ENCODE assay signal across 8 cellular contexts in genomic region chr4:158769175-158769831, GRCh38. TPM values are rescaled to one million over a fixed set of nuclear protein-coding genes. Genes with fewer than 3 reads are reported as not detected.
DNase-seq lines count a peak whose midpoint lies in the region; ATAC-seq and TF ChIP-seq lines count a peak whose summit lies in the region.

No MANE protein-coding gene starts in this region.

- peak overlapping the region; percentile 94 for H3K9ac ChIP-seq in skeletal muscle satellite cell (ENCODE audit: low read depth, low read length)

- peak overlapping the region; percentile 98 for H3K4me3 Mint-ChIP-seq in T-helper 17 cell

- no TSS peak for BruUV-seq in A673 (replicated peaks; lab: Mats Ljungman, UMichigan)

- no peaks in the 10 kb centered on the region for H3K9me3 ChIP-seq in A673 (ENCODE audit: low read depth, low read length, poor library complexity, severe bottlenecking)
- no peaks in the 10 kb centered on the region for H3K9me3 ChIP-seq in T-helper 17 cell (ENCODE audit: control insufficient read depth, low read length, poor library complexity, severe bottlenecking)
- H3K9me3 ChIP-seq in skeletal muscle satellite cell (replicated peaks; ENCODE audit: low read length): no peaks in the 10 kb centered on the region

- no peaks in the 10 kb centered on the region for H3K36me3 Mint-ChIP-seq in T-helper 17 cell (ENCODE audit: low read depth)

- POLR2A ChIA-PET in A673 (lab: Charles Lee; ENCODE audit: low non-redundant PET): interaction anchor here (0.6 kb wide), 3 partner anchors 13 to 250 kb away, joined by 3 read pairs; no protein-coding TSS in a partner anchor

- intact Hi-C loops in A673 (cut with micrococcal nuclease; ENCODE audit: unreplicated experiment): no loop called here

- peak; percentile 41 for ATAC-seq in GM19043 (IDR thresholded peaks at IDR 0.05; ENCODE audit: low read depth, unreplicated experiment)
- peak; percentile 47 for ATAC-seq in HG03354 (IDR thresholded peaks at IDR 0.05; ENCODE audit: poor library complexity, severe bottlenecking, unreplicated experiment)
- ATAC-seq in T-helper 17 cell: peak; percentile 44

- H3K36me3 ChIP-seq in A673 (ENCODE audit: insufficient read depth, low read length, poor library complexity, severe bottlenecking) (no peaks in the 10 kb centered on the region), skeletal muscle satellite cell (ENCODE audit: insufficient read depth, low read length) (no peaks in the 10 kb centered on the region)

- peak; percentile 28 for DNase-seq in A673 (ENCODE audit: low spot score)
- peak; percentile 17 to 29 (median 24) for DNase-seq in T-helper 17 cell
- DNase-seq in astrocyte of the hippocampus (ENCODE audit: low read depth, low spot score): peak; percentile 60
- DNase-seq in DMS153 treated with DMSO at 0.1 percent for 48 hours (lab: John Stamatoyannopoulos, UW; ENCODE audit: unreplicated experiment): no peak

- H3K4me2 ChIP-seq in skeletal muscle satellite cell (ENCODE audit: low read length): peak overlapping the region; percentile 92

- CTCF ChIA-PET in A673 (lab: Charles Lee): no interaction called here

- peaks cover 20% of the 10 kb centered on the region for H3K4me1 Mint-ChIP-seq in T-helper 17 cell

- H3K27me3 ChIP-seq in A673 (replicated peaks; ENCODE audit: insufficient read depth, low read depth, low read length, poor library complexity): peaks cover 7% of the 10 kb centered on the region
- no peaks in the 10 kb centered on the region for H3K27me3 ChIP-seq in skeletal muscle satellite cell (ENCODE audit: control insufficient read depth, insufficient read depth, low read length)

- H3K4me3 ChIP-seq in A673 (ENCODE audit: low read depth, low read length, poor library complexity, severe bottlenecking) (peak overlapping the region; percentile 57), iPS-11a (ENCODE audit: low read depth, low read length) (peak overlapping the region; percentile 84), skeletal muscle satellite cell (ENCODE audit: low read length) (peak overlapping the region; percentile 97)

- TF ChIP-seq CTCF in A673 (conservative IDR thresholded peaks at IDR 0.05; ENCODE audit: low read depth, low read length): no peak

- no peak overlapping the region for H3K27ac ChIP-seq in A673 (ENCODE audit: low read depth, low read length, poor library complexity, severe bottlenecking)

- H3K4me1 ChIP-seq in A673 (ENCODE audit: insufficient read depth, low read length, poor library complexity, severe bottlenecking) (peaks cover 9% of the 10 kb centered on the region), skeletal muscle satellite cell (ENCODE audit: control insufficient read depth, insufficient read depth, low read length) (peaks cover 12% of the 10 kb centered on the region)

- no peaks in the 10 kb centered on the region for H3K27me3 Mint-ChIP-seq in T-helper 17 cell

- peak overlapping the region; percentile 96 for H3K27ac Mint-ChIP-seq in T-helper 17 cell

RNA-seq across cellular contexts. Expression of gene FNIP2, which starts 0.5 kb away (rescaled TPM):
- total RNA-seq in A673 (2021): 16.1 and 17.6 TPM in 2 replicates
- total RNA-seq in T-helper 17 cell: 10 to 100 TPM in 1 of 2 donors, 1 to 10 TPM in 1; 7.7 to 11.5 TPM
- total RNA-seq in skeletal muscle satellite cell (2012; rRNA removed): 18.8 and 22.8 TPM in 2 replicates

RNA-seq across cellular contexts. Expression of gene PPID, which starts 46.1 kb away (rescaled TPM):
- total RNA-seq in A673 (2021) (79.4 and 87.6 TPM in 2 replicates), T-helper 17 cell (10 to 100 TPM; 17.5 to 18.8 TPM)
- 25.3 and 27.3 TPM in 2 replicates for total RNA-seq in skeletal muscle satellite cell (2012; rRNA removed)
